Comparison of ENCODE assay signal across 2 cellular contexts in genomic region chr17:68514809-68515208, GRCh38.
A peak's percentile ranks its signal among the peaks of the same experiment; 100 is the strongest.
TF ChIP-seq lines count a peak whose summit lies in the region.

No MANE protein-coding gene starts in this region.

TF ChIP-seq in GM12878, 131 proteins besides CTCF, POLR2A, EP300 and RAD21 (continues in another document):
- TF ChIP-seq NKRF (conservative IDR thresholded peaks at IDR 0.05) (no peak), HDAC6 (IDR thresholded peaks at IDR 0.05; ENCODE audit: unreplicated experiment) (no peak), SMAD1 (IDR thresholded peaks at IDR 0.05; ENCODE audit: low read depth, partially characterized antibody) (no peak), GABPA (IDR thresholded peaks at IDR 0.05; ENCODE audit: low read depth) (no peak), KDM1A (IDR thresholded peaks at IDR 0.05; ENCODE audit: borderline replicate concordance) (no peak), MTA3 (IDR thresholded peaks at IDR 0.05; ENCODE audit: borderline replicate concordance, low read length) (no peak), BMI1 (IDR thresholded peaks at IDR 0.05; ENCODE audit: borderline replicate concordance) (no peak), WRNIP1 (IDR thresholded peaks at IDR 0.05; ENCODE audit: borderline replicate concordance, low read depth, low read length) (0 out of 2 replicates have a peak, but pooled peaks have one; percentile 62), TCF3 (IDR thresholded peaks at IDR 0.05; ENCODE audit: borderline replicate concordance, insufficient read depth, low read depth, low read length) (no peak), CREB1 (IDR thresholded peaks at IDR 0.05; ENCODE audit: low read depth) (0 out of 2 replicates have a peak, but pooled peaks have one; percentile 46), MAX (IDR thresholded peaks at IDR 0.05; ENCODE audit: low read depth, low read length) (no peak), BRCA1 (IDR thresholded peaks at IDR 0.05; ENCODE audit: low read depth, low read length) (no peak), CEBPB (IDR thresholded peaks at IDR 0.05; ENCODE audit: borderline replicate concordance in 1 of 2, low read depth in 2 of 2, low read length in 2 of 2) (no peak), ZNF274 (IDR thresholded peaks at IDR 0.05; ENCODE audit: insufficient read depth, insufficient read length) (no peak), E2F8 (IDR thresholded peaks at IDR 0.05; ENCODE audit: low read depth, partially characterized antibody) (no peak)
- TF ChIP-seq, protein P1, sequence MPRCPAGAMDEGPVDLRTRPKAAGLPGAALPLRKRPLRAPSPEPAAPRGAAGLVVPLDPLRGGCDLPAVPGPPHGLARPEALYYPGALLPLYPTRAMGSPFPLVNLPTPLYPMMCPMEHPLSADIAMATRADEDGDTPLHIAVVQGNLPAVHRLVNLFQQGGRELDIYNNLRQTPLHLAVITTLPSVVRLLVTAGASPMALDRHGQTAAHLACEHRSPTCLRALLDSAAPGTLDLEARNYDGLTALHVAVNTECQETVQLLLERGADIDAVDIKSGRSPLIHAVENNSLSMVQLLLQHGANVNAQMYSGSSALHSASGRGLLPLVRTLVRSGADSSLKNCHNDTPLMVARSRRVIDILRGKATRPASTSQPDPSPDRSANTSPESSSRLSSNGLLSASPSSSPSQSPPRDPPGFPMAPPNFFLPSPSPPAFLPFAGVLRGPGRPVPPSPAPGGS (IDR thresholded peaks at IDR 0.05; ENCODE audit: borderline replicate concordance, insufficient read depth, low read depth, low read length, poor library complexity, severe bottlenecking): no peak
- TF ChIP-seq, protein P2, sequence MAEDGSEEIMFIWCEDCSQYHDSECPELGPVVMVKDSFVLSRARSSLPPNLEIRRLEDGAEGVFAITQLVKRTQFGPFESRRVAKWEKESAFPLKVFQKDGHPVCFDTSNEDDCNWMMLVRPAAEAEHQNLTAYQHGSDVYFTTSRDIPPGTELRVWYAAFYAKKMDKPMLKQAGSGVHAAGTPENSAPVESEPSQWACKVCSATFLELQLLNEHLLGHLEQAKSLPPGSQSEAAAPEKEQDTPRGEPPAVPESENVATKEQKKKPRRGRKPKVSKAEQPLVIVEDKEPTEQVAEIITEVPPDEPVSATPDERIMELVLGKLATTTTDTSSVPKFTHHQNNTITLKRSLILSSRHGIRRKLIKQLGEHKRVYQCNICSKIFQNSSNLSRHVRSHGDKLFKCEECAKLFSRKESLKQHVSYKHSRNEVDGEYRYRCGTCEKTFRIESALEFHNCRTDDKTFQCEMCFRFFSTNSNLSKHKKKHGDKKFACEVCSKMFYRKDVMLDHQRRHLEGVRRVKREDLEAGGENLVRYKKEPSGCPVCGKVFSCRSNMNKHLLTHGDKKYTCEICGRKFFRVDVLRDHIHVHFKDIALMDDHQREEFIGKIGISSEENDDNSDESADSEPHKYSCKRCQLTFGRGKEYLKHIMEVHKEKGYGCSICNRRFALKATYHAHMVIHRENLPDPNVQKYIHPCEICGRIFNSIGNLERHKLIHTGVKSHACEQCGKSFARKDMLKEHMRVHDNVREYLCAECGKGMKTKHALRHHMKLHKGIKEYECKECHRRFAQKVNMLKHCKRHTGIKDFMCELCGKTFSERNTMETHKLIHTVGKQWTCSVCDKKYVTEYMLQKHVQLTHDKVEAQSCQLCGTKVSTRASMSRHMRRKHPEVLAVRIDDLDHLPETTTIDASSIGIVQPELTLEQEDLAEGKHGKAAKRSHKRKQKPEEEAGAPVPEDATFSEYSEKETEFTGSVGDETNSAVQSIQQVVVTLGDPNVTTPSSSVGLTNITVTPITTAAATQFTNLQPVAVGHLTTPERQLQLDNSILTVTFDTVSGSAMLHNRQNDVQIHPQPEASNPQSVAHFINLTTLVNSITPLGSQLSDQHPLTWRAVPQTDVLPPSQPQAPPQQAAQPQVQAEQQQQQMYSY (CRISPR knock-in tag; IDR thresholded peaks at IDR 0.05): no peak

TF ChIP-seq in HepG2, 621 proteins besides CTCF, POLR2A, EP300 and RAD21 (continues in another document):
- 0 out of 2 replicates have a peak, but pooled peaks have one; percentile 3 for TF ChIP-seq PATZ1 (CRISPR knock-in tag; IDR thresholded peaks at IDR 0.05)
- TF ChIP-seq SMAD3 (CRISPR knock-in tag; IDR thresholded peaks at IDR 0.05): no peak
- 0 out of 2 replicates have a peak, but pooled peaks have one; percentile 42 for TF ChIP-seq ZNF605 (CRISPR knock-in tag; IDR thresholded peaks at IDR 0.05)
- TF ChIP-seq PHF21A (CRISPR knock-in tag; IDR thresholded peaks at IDR 0.05): peak; percentile 55; the same call in 1 of the 2 replicates
- TF ChIP-seq, protein P3, sequence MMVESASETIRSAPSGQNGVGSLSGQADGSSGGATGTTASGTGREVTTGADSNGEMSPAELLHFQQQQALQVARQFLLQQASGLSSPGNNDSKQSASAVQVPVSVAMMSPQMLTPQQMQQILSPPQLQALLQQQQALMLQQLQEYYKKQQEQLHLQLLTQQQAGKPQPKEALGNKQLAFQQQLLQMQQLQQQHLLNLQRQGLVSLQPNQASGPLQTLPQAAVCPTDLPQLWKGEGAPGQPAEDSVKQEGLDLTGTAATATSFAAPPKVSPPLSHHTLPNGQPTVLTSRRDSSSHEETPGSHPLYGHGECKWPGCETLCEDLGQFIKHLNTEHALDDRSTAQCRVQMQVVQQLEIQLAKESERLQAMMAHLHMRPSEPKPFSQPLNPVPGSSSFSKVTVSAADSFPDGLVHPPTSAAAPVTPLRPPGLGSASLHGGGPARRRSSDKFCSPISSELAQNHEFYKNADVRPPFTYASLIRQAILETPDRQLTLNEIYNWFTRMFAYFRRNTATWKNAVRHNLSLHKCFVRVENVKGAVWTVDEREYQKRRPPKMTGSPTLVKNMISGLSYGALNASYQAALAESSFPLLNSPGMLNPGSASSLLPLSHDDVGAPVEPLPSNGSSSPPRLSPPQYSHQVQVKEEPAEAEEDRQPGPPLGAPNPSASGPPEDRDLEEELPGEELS (CRISPR knock-in tag; IDR thresholded peaks at IDR 0.05): peak; percentile 44; the same call in 1 of the 2 replicates
- TF ChIP-seq ERF (CRISPR knock-in tag; IDR thresholded peaks at IDR 0.05): 0 out of 2 replicates have a peak, but pooled peaks have one; percentile 29
- peak; percentile 61; the same call in 1 of the 2 replicates for TF ChIP-seq CREM (IDR thresholded peaks at IDR 0.05)
- TF ChIP-seq CREM (CRISPR knock-in tag; IDR thresholded peaks at IDR 0.05): no peak
- TF ChIP-seq ZNF646 (CRISPR knock-in tag; IDR thresholded peaks at IDR 0.05): no peak
- TF ChIP-seq SETDB1 (CRISPR knock-in tag; IDR thresholded peaks at IDR 0.05; ENCODE audit: borderline replicate concordance): no peak
- TF ChIP-seq, protein P4, sequence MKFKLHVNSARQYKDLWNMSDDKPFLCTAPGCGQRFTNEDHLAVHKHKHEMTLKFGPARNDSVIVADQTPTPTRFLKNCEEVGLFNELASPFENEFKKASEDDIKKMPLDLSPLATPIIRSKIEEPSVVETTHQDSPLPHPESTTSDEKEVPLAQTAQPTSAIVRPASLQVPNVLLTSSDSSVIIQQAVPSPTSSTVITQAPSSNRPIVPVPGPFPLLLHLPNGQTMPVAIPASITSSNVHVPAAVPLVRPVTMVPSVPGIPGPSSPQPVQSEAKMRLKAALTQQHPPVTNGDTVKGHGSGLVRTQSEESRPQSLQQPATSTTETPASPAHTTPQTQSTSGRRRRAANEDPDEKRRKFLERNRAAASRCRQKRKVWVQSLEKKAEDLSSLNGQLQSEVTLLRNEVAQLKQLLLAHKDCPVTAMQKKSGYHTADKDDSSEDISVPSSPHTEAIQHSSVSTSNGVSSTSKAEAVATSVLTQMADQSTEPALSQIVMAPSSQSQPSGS (CRISPR knock-in tag; IDR thresholded peaks at IDR 0.05): 0 out of 2 replicates have a peak, but pooled peaks have one; percentile 10
- TF ChIP-seq BCL6 (CRISPR knock-in tag; IDR thresholded peaks at IDR 0.05): 0 out of 2 replicates have a peak, but pooled peaks have one; percentile 4
- no peak for TF ChIP-seq ATAD3A (CRISPR knock-in tag; IDR thresholded peaks at IDR 0.05)
- TF ChIP-seq HNF4A (CRISPR knock-in tag; IDR thresholded peaks at IDR 0.05): 0 out of 2 replicates have a peak, but pooled peaks have one; percentile 5
- TF ChIP-seq, protein P5, sequence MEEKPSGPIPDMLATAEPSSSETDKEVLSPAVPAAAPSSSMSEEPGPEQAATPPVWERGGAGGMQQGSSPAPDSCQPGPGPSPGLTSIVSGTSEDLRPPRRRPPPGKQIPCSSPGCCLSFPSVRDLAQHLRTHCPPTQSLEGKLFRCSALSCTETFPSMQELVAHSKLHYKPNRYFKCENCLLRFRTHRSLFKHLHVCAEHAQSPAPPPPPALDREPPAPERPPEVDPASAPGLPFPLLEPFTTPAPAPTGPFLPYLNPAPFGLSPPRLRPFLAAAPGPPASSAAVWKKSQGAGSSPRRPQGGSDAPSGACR (CRISPR knock-in tag; IDR thresholded peaks at IDR 0.05): 0 out of 2 replicates have a peak, but pooled peaks have one; percentile 6
- TF ChIP-seq ATF5 (CRISPR knock-in tag; IDR thresholded peaks at IDR 0.05; ENCODE audit: low read depth): no peak
- 0 out of 2 replicates have a peak, but pooled peaks have one; percentile 35 for TF ChIP-seq KAT7 (CRISPR knock-in tag; IDR thresholded peaks at IDR 0.05; ENCODE audit: borderline replicate concordance)
- no peak for TF ChIP-seq HNRNPUL1 (IDR thresholded peaks at IDR 0.05; ENCODE audit: low read depth, low read length)
- no peak for TF ChIP-seq TERF1 (CRISPR knock-in tag; IDR thresholded peaks at IDR 0.05)
- peak; percentile 36; the same call in 1 of the 2 replicates for TF ChIP-seq MED1 (CRISPR knock-in tag; IDR thresholded peaks at IDR 0.05)
- TF ChIP-seq FOXP1 (IDR thresholded peaks at IDR 0.05): no peak
- peak; percentile 22; the same call in 1 of the 2 replicates for TF ChIP-seq FOXP1 (CRISPR knock-in tag; IDR thresholded peaks at IDR 0.05)
- TF ChIP-seq CBFB (CRISPR knock-in tag; IDR thresholded peaks at IDR 0.05): no peak
- TF ChIP-seq IRF2 (CRISPR knock-in tag; IDR thresholded peaks at IDR 0.05): peak; percentile 49; the same call in 1 of the 2 replicates
- no peak for TF ChIP-seq ZNF772 (CRISPR knock-in tag; IDR thresholded peaks at IDR 0.05)
- no peak for TF ChIP-seq GABPA (IDR thresholded peaks at IDR 0.05; ENCODE audit: low read depth, low read length)
- peak; percentile 36; the same call in 1 of the 2 replicates for TF ChIP-seq GABPA (CRISPR knock-in tag; IDR thresholded peaks at IDR 0.05; ENCODE audit: low read depth)
